Comparison of ENCODE assay signal across 18 cellular contexts in genomic region chr18:48514786-48515185, GRCh38. TPM values are rescaled to one million over a fixed set of nuclear protein-coding genes. Genes with fewer than 3 reads are reported as not detected.
DNase-seq lines count a peak whose midpoint lies in the region; ATAC-seq and TF ChIP-seq lines count a peak whose summit lies in the region.
"Had no signal": no experiment of that assay in that cellular context is flagged by ENCODE, and none has a peak within 500 bp of the region (broad histone marks: within the 10 kb centered on the region; RNA-seq: fewer than 3 reads in every experiment).

No MANE protein-coding gene starts in this region.

- POLR2A ChIA-PET in activated CD8-positive, alpha-beta T cell treated with anti-CD3 and anti-CD28 coated beads, Interleukin-2, amount 10 ng/mL, durations not matched to agents 7 days and 5 days (lab: Charles Lee): no interaction called here

- no peak overlapping the region for H3K27ac Mint-ChIP-seq in activated CD8-positive, alpha-beta T cell treated with anti-CD3 and anti-CD28 coated beads, Interleukin-2, amount 10 ng/mL, durations not matched to agents 7 days and 5 days
- H3K27ac Mint-ChIP-seq: activated T-helper 2 cell treated with anti-CD3 and anti-CD28 coated beads, Interferon-gamma antibody, Interleukin-2, Interleukin-4, amounts not matched to agents 10 μg/mL and 5 μg/mL and 100 μg/mL, durations not matched to agents 14 hours and 24 hours and 36 hours; progenitor cell of endocrine pancreas; type B pancreatic cell had no signal

- CTCF ChIA-PET in activated CD8-positive, alpha-beta T cell treated with anti-CD3 and anti-CD28 coated beads, Interleukin-2, amount 10 ng/mL, durations not matched to agents 7 days and 5 days (lab: Charles Lee): no interaction called here

- ATAC-seq in activated CD8-positive, alpha-beta T cell treated with anti-CD3 and anti-CD28 coated beads, Interleukin-2, amount 10 ng/mL, durations not matched to agents 7 days and 5 days: no peak
- ATAC-seq in HG03108 (IDR thresholded peaks at IDR 0.05; ENCODE audit: unreplicated experiment): no peak

- H3K27me3 Mint-ChIP-seq in activated CD8-positive, alpha-beta T cell treated with anti-CD3 and anti-CD28 coated beads, Interleukin-2, amount 10 ng/mL, durations not matched to agents 7 days and 5 days (ENCODE audit: low read depth): peaks cover 11% of the 10 kb centered on the region
- H3K27me3 Mint-ChIP-seq: progenitor cell of endocrine pancreas had no signal

- no peaks in the 10 kb centered on the region for H3K9me3 Mint-ChIP-seq in activated CD8-positive, alpha-beta T cell treated with anti-CD3 and anti-CD28 coated beads, Interleukin-2, amount 10 ng/mL, durations not matched to agents 7 days and 5 days (ENCODE audit: insufficient read depth)
- H3K9me3 Mint-ChIP-seq: activated T-helper 2 cell treated with anti-CD3 and anti-CD28 coated beads, Interferon-gamma antibody, Interleukin-2, Interleukin-4, amounts not matched to agents 10 μg/mL and 5 μg/mL and 100 μg/mL, durations not matched to agents 14 hours and 24 hours and 36 hours; type B pancreatic cell had no signal

- H3K4me3 Mint-ChIP-seq in activated CD8-positive, alpha-beta T cell treated with anti-CD3 and anti-CD28 coated beads, Interleukin-2, amount 10 ng/mL, durations not matched to agents 7 days and 5 days: no peak overlapping the region
- H3K4me3 Mint-ChIP-seq: type B pancreatic cell had no signal

- no peaks in the 10 kb centered on the region for H3K36me3 ChIP-seq in BE2C
- H3K36me3 ChIP-seq: BLaER1 treated with 17β-estradiol and CSF1 and Interleukin-3, amounts not matched to agents 10 nM and 100 nM; colonic mucosa; left ventricle myocardium inferior had no signal

- no peaks in the 10 kb centered on the region for H3K4me1 ChIP-seq in BE2C
- H3K4me1 ChIP-seq: colonic mucosa, left ventricle myocardium inferior had no signal

- H3K4me3 ChIP-seq in dorsolateral prefrontal cortex: peak overlapping the region in 3 of 59 donors; percentile 14 to 30 (median 15)
- no peak overlapping the region for H3K4me3 ChIP-seq in BE2C (ENCODE audit: low read depth, low read length)
- H3K4me3 ChIP-seq: BLaER1 treated with 17β-estradiol and CSF1 and Interleukin-3, amounts not matched to agents 10 nM and 100 nM; colonic mucosa; left ventricle myocardium inferior; smooth muscle cell had no signal

- peak overlapping the region in 57 of 59 donors; percentile 14 to 95 (median 79) for H3K27ac ChIP-seq in dorsolateral prefrontal cortex
- H3K27ac ChIP-seq: BLaER1 treated with 17β-estradiol and CSF1 and Interleukin-3, amounts not matched to agents 10 nM and 100 nM; colonic mucosa; left ventricle myocardium inferior had no signal

- no peaks in the 10 kb centered on the region for H3K9me3 ChIP-seq in BE2C
- H3K9me3 ChIP-seq: colonic mucosa, left ventricle myocardium inferior had no signal

- intact Hi-C loops in dorsolateral prefrontal cortex (cut with DNase I): loop anchor here in 1 of 2 donors (5.0 kb wide), 1 partner anchor 32 kb away; no protein-coding TSS in a partner anchor
- intact Hi-C loops in posterior cingulate gyrus (cut with DNase I): no loop called here

- peak; percentile 9 for DNase-seq in MV-4-11 (lab: John Stamatoyannopoulos, UW)
- DNase-seq in NCI-H524 (lab: John Stamatoyannopoulos, UW): peak; percentile 9 to 70
- DNase-seq in dorsolateral prefrontal cortex: peak; percentile 55 to 82 (median 75)
- DNase-seq in posterior cingulate gyrus: peak; percentile 55 to 97 (median 64)
- no peak for DNase-seq in activated CD8-positive, alpha-beta T cell treated with anti-CD3 and anti-CD28 coated beads, Interleukin-2, amount 10 ng/mL, durations not matched to agents 7 days and 5 days
- no peak for DNase-seq in BE2C
- DNase-seq: colonic mucosa, DMS79 treated with DMSO at 0.1 percent for 48 hours, foreskin fibroblast, left ventricle myocardium inferior, NCI-H1105, NCI-H526 had no signal

- TF ChIP-seq CTCF in dorsolateral prefrontal cortex (IDR thresholded peaks at IDR 0.05 in 54 of 56, conservative IDR thresholded peaks at IDR 0.05 in 2 of 56; ENCODE audit: low read depth in 1 of 56, partially characterized antibody in 56 of 56) (peak in 9 of 56 donors; percentile 6 to 29 (median 14)), BE2C (IDR thresholded peaks at IDR 0.05; ENCODE audit: low read depth, low read length) (no peak)

- H3K27me3 ChIP-seq in dorsolateral prefrontal cortex (no peaks in the 10 kb centered on the region), BE2C (no peaks in the 10 kb centered on the region)
- H3K27me3 ChIP-seq: BLaER1 treated with 17β-estradiol and CSF1 and Interleukin-3, amounts not matched to agents 10 nM and 100 nM; colonic mucosa had no signal

- no peaks in the 10 kb centered on the region for H3K4me1 Mint-ChIP-seq in activated CD8-positive, alpha-beta T cell treated with anti-CD3 and anti-CD28 coated beads, Interleukin-2, amount 10 ng/mL, durations not matched to agents 7 days and 5 days (ENCODE audit: low read depth)

- H3K36me3 Mint-ChIP-seq in activated CD8-positive, alpha-beta T cell treated with anti-CD3 and anti-CD28 coated beads, Interleukin-2, amount 10 ng/mL, durations not matched to agents 7 days and 5 days (ENCODE audit: low read depth): no peaks in the 10 kb centered on the region
- H3K36me3 Mint-ChIP-seq: type B pancreatic cell had no signal

RNA-seq across cellular contexts. Expression of gene CTIF, which starts 24.0 kb away (rescaled TPM):
- 100 to 1,000 TPM; 148 to 308 (median 218) TPM for total RNA-seq in dorsolateral prefrontal cortex
- total RNA-seq in activated CD8-positive, alpha-beta T cell treated with anti-CD3 and anti-CD28 coated beads, Interleukin-2, amount 10 ng/mL, durations not matched to agents 7 days and 5 days: 1 to 10 TPM; 1.3 to 2.1 TPM
- 55.4 TPM for polyA plus RNA-seq in BE2C (2012; ENCODE audit: insufficient read depth, insufficient read length, low read depth)

Comparison
In these comparisons a context has a peak if more than half of its experiments do, and no peak if none do; other contexts are left out.
1. DNase-seq: peak in MV-4-11 (single experiment), NCI-H524 (2 of 2), dorsolateral prefrontal cortex (10 of 10) and posterior cingulate gyrus (10 of 10); none in activated CD8-positive, alpha-beta T cell treated with anti-CD3 and anti-CD28 coated beads, Interleukin-2, amount 10 ng/mL, durations not matched to agents 7 days and 5 days (single experiment) and BE2C (single experiment).
2. RNA of gene CTIF, which starts 24.0 kb away (total RNA-seq): 148 to 308 TPM in dorsolateral prefrontal cortex; 1.3 to 2.1 TPM in activated CD8-positive, alpha-beta T cell treated with anti-CD3 and anti-CD28 coated beads, Interleukin-2, amount 10 ng/mL, durations not matched to agents 7 days and 5 days; every median in the first group is over 10 times any median in the second.